In the genomic region with DNA sequence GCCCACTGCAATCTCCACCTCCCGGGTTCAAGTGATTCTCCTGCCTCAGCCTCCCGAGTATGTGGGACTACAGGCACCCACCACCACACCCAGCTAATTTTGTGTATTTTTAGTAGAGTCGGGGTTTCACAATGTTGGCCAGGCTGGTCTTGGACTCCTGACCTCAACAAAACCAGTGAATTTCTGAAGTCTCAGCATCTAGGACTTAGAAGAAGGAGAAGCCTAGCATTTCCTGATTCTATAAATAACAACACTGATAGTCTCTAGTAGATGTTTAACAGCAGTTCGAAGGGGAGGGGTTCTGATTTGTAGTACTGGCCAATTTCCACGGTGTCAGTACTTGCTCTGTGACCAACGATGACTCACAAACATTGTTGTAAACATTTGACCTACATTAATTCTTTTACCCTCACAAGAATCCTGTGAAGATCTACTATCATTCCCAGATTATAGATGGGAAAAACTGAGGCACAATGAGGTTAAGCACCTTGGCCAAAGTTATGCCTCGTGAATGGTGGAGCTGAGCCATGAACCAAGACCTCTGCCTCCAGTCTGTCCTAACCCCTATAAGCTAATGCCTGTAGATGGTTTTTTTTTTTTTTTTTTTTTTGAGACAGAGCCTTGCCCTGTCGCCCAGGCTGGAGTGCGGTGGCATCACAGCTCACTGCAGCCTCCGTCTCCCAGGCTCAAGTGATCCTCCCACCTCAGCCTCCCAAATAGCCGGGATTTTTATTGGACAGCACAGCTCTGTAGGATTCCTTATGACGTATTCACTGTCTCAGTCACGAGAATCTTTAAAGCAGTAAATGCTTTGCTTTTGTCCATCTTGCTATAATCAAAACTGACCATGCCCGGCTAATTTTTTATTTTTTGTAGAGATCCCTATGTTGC, we compare ENCODE assay signal across 8 cellular contexts. TPM values are rescaled to one million over a fixed set of nuclear protein-coding genes. Genes with fewer than 3 reads are reported as not detected.
DNase-seq lines count a peak whose midpoint lies in the region; ATAC-seq, FAIRE-seq and TF ChIP-seq lines count a peak whose summit lies in the region.

No MANE protein-coding gene starts in this region.

- POLR2A ChIA-PET in endothelial cell of umbilical vein (lab: Charles Lee) (interaction anchor here (0.7 kb wide), 1 partner anchor 488 kb away, joined by 4 read pairs; no protein-coding TSS in a partner anchor), OCI-LY7 (lab: Charles Lee) (interaction anchor here (0.7 kb wide), 1 partner anchor 515 kb away, joined by 3 read pairs; no protein-coding TSS in a partner anchor)

- H3K27me3 ChIP-seq in endothelial cell of umbilical vein (ENCODE audit: control insufficient read depth in 2 of 2, insufficient read depth in 2 of 2, low read length in 2 of 2): no peaks in the 10 kb centered on the region
- H3K27me3 ChIP-seq in Karpas-422 (ENCODE audit: low read length): no peaks in the 10 kb centered on the region

- H3K9me3 ChIP-seq in endothelial cell of umbilical vein (replicated peaks; ENCODE audit: control insufficient read depth, insufficient read depth, low read length) (no peaks in the 10 kb centered on the region), Karpas-422 (ENCODE audit: low read length) (no peaks in the 10 kb centered on the region), OCI-LY7 (ENCODE audit: low read length) (no peaks in the 10 kb centered on the region)

- BruUV-seq in endothelial cell of umbilical vein (replicated peaks; lab: Mats Ljungman, UMichigan): no TSS peak
- no TSS peak for BruUV-seq in OCI-LY7 (replicated peaks; lab: Mats Ljungman, UMichigan)

- CTCF ChIA-PET in endothelial cell of umbilical vein (lab: Charles Lee): interaction anchor here (1.0 to 1.7 kb wide), 3 partner anchors 15 to 100 kb away, joined by 3 to 6 read pairs (median 5); no protein-coding TSS in a partner anchor
- CTCF ChIA-PET in OCI-LY7 (lab: Charles Lee; ENCODE audit: unreplicated experiment): no interaction called here

- dilution Hi-C loops in endothelial cell of umbilical vein (cut with MboI; ENCODE audit: extremely low pct_ligation_motif_present, low sequenced_read_pairs): no loop called here

- H3K27ac Mint-ChIP-seq in nephron progenitor cell: peak overlapping the region; percentile 78

- H2AFZ ChIP-seq in endothelial cell of umbilical vein (ENCODE audit: low read depth, low read length): no peak overlapping the region
- no peak overlapping the region for H2AFZ ChIP-seq in Karpas-422 (ENCODE audit: low read length)
- H2AFZ ChIP-seq in OCI-LY7 (ENCODE audit: low read length): no peak overlapping the region

- intact Hi-C loops in endothelial cell of umbilical vein (cut with micrococcal nuclease) (loop anchor here (1.0 to 5.0 kb wide), 2 partner anchors 25 to 153 kb away; no protein-coding TSS in a partner anchor), OCI-LY7 (cut with micrococcal nuclease; ENCODE audit: unreplicated experiment) (no loop called here)

- no peaks in the 10 kb centered on the region for H3K27me3 Mint-ChIP-seq in nephron progenitor cell (ENCODE audit: low read depth, poor library complexity)

- H3K79me2 ChIP-seq in endothelial cell of umbilical vein (ENCODE audit: control insufficient read depth, insufficient read depth, low read length) (no peaks in the 10 kb centered on the region), Karpas-422 (ENCODE audit: low read length) (peaks cover 15% of the 10 kb centered on the region), OCI-LY7 (ENCODE audit: insufficient read depth, low read depth, low read length) (no peaks in the 10 kb centered on the region)

- TF ChIP-seq CTCF in endothelial cell of umbilical vein (IDR thresholded peaks at IDR 0.05; ENCODE audit: extremely low read depth in 1 of 2, insufficient read depth in 1 of 2, low read depth in 1 of 2, low read length in 2 of 2): no peak
- no peak for TF ChIP-seq CTCF in nephron progenitor cell (IDR thresholded peaks at IDR 0.05)
- no peak for TF ChIP-seq CTCF in OCI-LY7 (conservative IDR thresholded peaks at IDR 0.05; ENCODE audit: low read length)

- no peaks in the 10 kb centered on the region for H3K9me3 Mint-ChIP-seq in nephron progenitor cell

- H3K9ac ChIP-seq in endothelial cell of umbilical vein (replicated peaks; ENCODE audit: extremely low read depth, insufficient read depth, low read length) (peak overlapping the region; percentile 8), Karpas-422 (ENCODE audit: low read length) (no peak overlapping the region)

- peaks cover 0 to 3% of the 10 kb centered on the region in 2 experiments for H3K36me3 ChIP-seq in endothelial cell of umbilical vein (ENCODE audit: control insufficient read depth in 2 of 2, extremely low read depth in 1 of 2, insufficient read depth in 2 of 2, low read length in 2 of 2)
- H3K36me3 ChIP-seq in Karpas-422 (ENCODE audit: insufficient read depth, low read length): no peaks in the 10 kb centered on the region
- no peaks in the 10 kb centered on the region for H3K36me3 ChIP-seq in OCI-LY7 (ENCODE audit: insufficient read depth, low read length)

- H3K27ac ChIP-seq in endothelial cell of umbilical vein (ENCODE audit: insufficient read depth, low read depth, low read length) (peak overlapping the region; percentile 72), Karpas-422 (ENCODE audit: low read length) (no peak overlapping the region), OCI-LY7 (ENCODE audit: low read depth, low read length, poor library complexity, severe bottlenecking) (no peak overlapping the region)

- H3K9me1 ChIP-seq in endothelial cell of umbilical vein (replicated peaks; ENCODE audit: control insufficient read depth, extremely low read depth, insufficient read depth, low read length): no peaks in the 10 kb centered on the region

- H3K4me3 ChIP-seq in endothelial cell of umbilical vein (replicated peaks in 1 of 3; ENCODE audit: insufficient read depth in 1 of 3, low read depth in 1 of 3, low read length in 3 of 3): no peak overlapping the region
- no peak overlapping the region for H3K4me3 ChIP-seq in Karpas-422 (ENCODE audit: low read length)
- H3K4me3 ChIP-seq in OCI-LY7 (ENCODE audit: low read depth, low read length, poor library complexity, severe bottlenecking): no peak overlapping the region

- no peak for TF ChIP-seq POLR2A in endothelial cell of umbilical vein (IDR thresholded peaks at IDR 0.05; ENCODE audit: low read depth, low read length)

- peak; percentile 85 for FAIRE-seq in endothelial cell of umbilical vein (lab: Jason Lieb, UNC)

- H4K20me1 ChIP-seq in endothelial cell of umbilical vein (replicated peaks; ENCODE audit: control insufficient read depth, extremely low read depth, insufficient read depth, low read length) (no peaks in the 10 kb centered on the region), Karpas-422 (ENCODE audit: insufficient read depth, low read depth, low read length) (no peaks in the 10 kb centered on the region), OCI-LY7 (ENCODE audit: insufficient read depth, low read length) (no peaks in the 10 kb centered on the region)

- DNase-seq in GM03348 (ENCODE audit: low spot score) (peak; percentile 80), RPMI8226 (peak; percentile 86), endothelial cell of umbilical vein (ENCODE audit: low read depth, low spot score) (peak; percentile 76), nephron progenitor cell (no peak), Karpas-422 (no peak), OCI-LY7 (ENCODE audit: low spot score) (no peak)

- no peaks in the 10 kb centered on the region for H3K9me2 ChIP-seq in Karpas-422 (replicated peaks; ENCODE audit: insufficient read depth, low read length)
- no peaks in the 10 kb centered on the region for H3K9me2 ChIP-seq in OCI-LY7 (ENCODE audit: insufficient read depth, low read length)

- ATAC-seq in GM21717 (IDR thresholded peaks at IDR 0.05; ENCODE audit: unreplicated experiment) (no peak), GM21737 (IDR thresholded peaks at IDR 0.05; ENCODE audit: unreplicated experiment) (no peak)

- H3K4me1 Mint-ChIP-seq in nephron progenitor cell: peaks cover 14% of the 10 kb centered on the region

- H3K4me1 ChIP-seq in endothelial cell of umbilical vein (ENCODE audit: control insufficient read depth, extremely low read depth, insufficient read depth, low read length) (peaks cover 19% of the 10 kb centered on the region), Karpas-422 (ENCODE audit: low read length) (peaks cover 10% of the 10 kb centered on the region), OCI-LY7 (ENCODE audit: insufficient read depth, low read length, poor library complexity, severe bottlenecking) (peaks cover 6% of the 10 kb centered on the region)

- peaks cover 9% of the 10 kb centered on the region for H3K36me3 Mint-ChIP-seq in nephron progenitor cell (ENCODE audit: low read depth)

- peak overlapping the region; percentile 24 for H3K4me2 ChIP-seq in endothelial cell of umbilical vein (ENCODE audit: insufficient read depth, low read length)
- no peak overlapping the region for H3K4me2 ChIP-seq in Karpas-422 (ENCODE audit: low read depth, low read length, poor library complexity, severe bottlenecking)
- no peak overlapping the region for H3K4me2 ChIP-seq in OCI-LY7 (ENCODE audit: low read length)

- H3K4me3 Mint-ChIP-seq in nephron progenitor cell: no peak overlapping the region

TF ChIP-seq in endothelial cell of umbilical vein, 7 proteins besides CTCF, POLR2A, EP300 and RAD21 (continues in another document):
- TF ChIP-seq POLR2AphosphoS5 (IDR thresholded peaks at IDR 0.05; ENCODE audit: insufficient read depth, low read depth, low read length): no peak
- peak; percentile 82 for TF ChIP-seq JUN (IDR thresholded peaks at IDR 0.05; ENCODE audit: borderline replicate concordance, insufficient read depth, insufficient read length, low read depth)
- TF ChIP-seq GATA2 (IDR thresholded peaks at IDR 0.05; ENCODE audit: insufficient read depth, insufficient read length, low read depth, low read length): no peak
- no peak for TF ChIP-seq MYC (IDR thresholded peaks at IDR 0.05; ENCODE audit: low read depth, low read length)
- no peak for TF ChIP-seq EZH2 (IDR thresholded peaks at IDR 0.05; ENCODE audit: borderline replicate concordance, low read depth, low read length, severe bottlenecking)
- no peak for TF ChIP-seq MAX (IDR thresholded peaks at IDR 0.05; ENCODE audit: insufficient read depth, insufficient read length)

RNA-seq across cellular contexts. Expression of gene P2RX4, which starts 5.2 kb away (rescaled TPM):
- 72.8 and 116 TPM in 2 replicates for total RNA-seq in endothelial cell of umbilical vein
- polyA plus RNA-seq in endothelial cell of umbilical vein: 92.8 and 125 TPM in 2 replicates
- 49.0 and 60.0 TPM in 2 replicates for polyA plus RNA-seq in endothelial cell of umbilical vein (2011; cell fraction: cytosol; rRNA removed)
- 42.4 and 55.1 TPM in 2 replicates for polyA plus RNA-seq in endothelial cell of umbilical vein (2011; cell fraction: nucleus; rRNA removed)
- 46.8 and 67.8 TPM in 2 replicates for polyA plus RNA-seq in endothelial cell of umbilical vein (2012)
- 66.4 and 76.3 TPM in 2 replicates for polyA minus RNA-seq in endothelial cell of umbilical vein
- polyA minus RNA-seq in endothelial cell of umbilical vein (2011; cell fraction: cytosol; rRNA and poly(A)+ RNA removed): 3.2 TPM
- 18.1 and 19.1 TPM in 2 replicates for polyA minus RNA-seq in endothelial cell of umbilical vein (2011; cell fraction: nucleus; rRNA and poly(A)+ RNA removed)
- 18.3 and 18.4 TPM in 2 replicates for total RNA-seq in Karpas-422 (2014; rRNA removed; shearing (Covaris generic); ENCODE audit: low replicate concordance)
- total RNA-seq in OCI-LY7 (2014; rRNA removed; shearing (Covaris generic)): 10.8 and 11.3 TPM in 2 replicates
- total RNA-seq in OCI-LY7 (2022): 17.5 and 17.7 TPM in 2 replicates

Comparison
In these comparisons a context has a peak if more than half of its experiments do, and no peak if none do; other contexts are left out.
1. DNase-seq: peak in GM03348 (single experiment), RPMI8226 (single experiment) and endothelial cell of umbilical vein (single experiment); none in nephron progenitor cell (single experiment), Karpas-422 (single experiment) and OCI-LY7 (single experiment).